ENCODE assay signal across 27 cellular contexts in the genomic region with DNA sequence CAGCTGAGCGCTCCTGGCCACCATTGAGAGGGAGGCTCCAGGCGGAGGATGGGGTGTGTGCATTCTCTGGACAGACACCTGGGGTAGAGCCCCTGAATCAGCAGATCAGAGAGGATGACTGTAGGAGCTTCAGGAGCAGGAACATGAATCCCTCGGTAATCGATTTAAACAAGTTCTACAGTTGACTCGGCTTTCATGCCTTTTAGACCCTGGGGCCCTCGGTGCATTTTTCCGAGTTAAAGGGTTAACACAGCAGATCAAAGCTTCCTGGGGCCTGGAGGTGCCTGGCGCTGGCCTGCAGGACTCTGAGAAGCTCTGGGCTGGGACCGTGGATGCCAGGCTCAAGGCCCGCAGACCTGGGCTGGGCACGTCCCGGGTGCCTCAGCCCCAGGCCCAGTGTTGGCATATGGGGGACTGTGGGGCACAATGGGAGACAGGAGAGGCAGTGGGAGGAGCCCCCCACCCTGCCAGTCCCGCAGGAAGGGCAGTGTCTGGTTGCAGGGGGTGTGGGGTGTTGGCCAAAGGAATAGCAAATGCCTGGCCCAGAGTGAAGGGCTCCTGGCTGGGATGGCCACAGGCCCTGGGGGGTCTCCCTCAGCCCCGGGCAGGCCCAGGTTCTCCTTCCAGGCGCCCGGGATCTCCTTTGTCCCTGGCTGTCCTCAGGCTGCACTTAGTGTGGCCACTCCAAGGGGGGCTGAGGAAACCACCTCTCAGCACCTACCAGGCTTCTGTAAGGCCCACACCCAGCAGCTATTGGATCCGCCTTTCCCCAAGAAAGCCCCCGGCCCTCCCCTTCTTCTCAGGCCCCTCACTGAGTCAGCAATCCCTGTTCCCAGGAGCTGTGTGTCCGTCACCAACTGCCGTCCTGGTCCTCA. TPM values are rescaled to one million over a fixed set of nuclear protein-coding genes. Genes with fewer than 3 reads are reported as not detected.
DNase-seq lines count a peak whose midpoint lies in the region; ATAC-seq, FAIRE-seq and TF ChIP-seq lines count a peak whose summit lies in the region.
"Had no signal": no experiment of that assay in that cellular context is flagged by ENCODE, and none has a peak within 500 bp of the region (broad histone marks: within the 10 kb centered on the region; RNA-seq: fewer than 3 reads in every experiment).

No MANE protein-coding gene starts in this region.

- H2AFZ ChIP-seq in GM23338 (no peak overlapping the region), GM12878 (ENCODE audit: control insufficient read depth, low read depth, low read length) (no peak overlapping the region)
- H2AFZ ChIP-seq: GM23248, hepatocyte had no signal

- no peak for TF ChIP-seq RAD21 in GM12878 (IDR thresholded peaks at IDR 0.05; ENCODE audit: insufficient read depth, low read depth, low read length)

- no peak for TF ChIP-seq EP300 in GM12878 (IDR thresholded peaks at IDR 0.05; ENCODE audit: borderline replicate concordance in 1 of 2, control insufficient read depth in 1 of 2, low read depth in 2 of 2, low read length in 2 of 2)

- RAD21 ChIA-PET in GM12878 (lab: Charles Lee; ENCODE audit: unreplicated experiment): interaction anchor here (1.0 kb wide), 1 partner anchor 149 kb away, joined by 3 read pairs; no protein-coding TSS in a partner anchor

- SMC1A ChIA-PET in GM12878 (lab: Charles Lee; ENCODE audit: uncharacterized antibody, unreplicated experiment): no interaction called here

- H3K36me3 Mint-ChIP-seq in GM23338 (ENCODE audit: low read depth): 0 out of 3 replicates have a peak, but pooled peaks cover 1% of the 10 kb centered on the region
- H3K36me3 Mint-ChIP-seq in neural crest cell (ENCODE audit: low read depth): no peaks in the 10 kb centered on the region
- peaks cover 3% of the 10 kb centered on the region for H3K36me3 Mint-ChIP-seq in activated T-helper 2 cell treated with anti-CD3 and anti-CD28 coated beads, Interferon-gamma antibody, Interleukin-2, Interleukin-4, amounts not matched to agents 10 μg/mL and 5 μg/mL and 100 μg/mL, durations not matched to agents 14 hours and 24 hours and 36 hours (ENCODE audit: low read depth)
- H3K36me3 Mint-ChIP-seq in MCF 10A (ENCODE audit: insufficient read depth, unreplicated experiment): peaks cover 15% of the 10 kb centered on the region
- H3K36me3 Mint-ChIP-seq: activated naive CD4-positive, alpha-beta T cell treated with anti-CD3 and anti-CD28 coated beads, Interleukin-2, amount 50 U/mL, for 24 hours had no signal

- CTCF ChIA-PET in GM12878 (lab: Yijun Ruan, JAX) (no interaction called here), MCF 10A (lab: Yijun Ruan, JAX) (interaction anchor here (0.6 kb wide), 1 partner anchor 1574 kb away, joined by 3 read pairs; no protein-coding TSS in a partner anchor)

- no peak for FAIRE-seq in GM12878 (lab: Jason Lieb, UNC)

- peaks cover 0 to 18% (median 0%) of the 10 kb centered on the region in 11 experiments; a peak in 8 of 22 replicates for H3K27me3 ChIP-seq in BLaER1 treated with 17β-estradiol and CSF1 and Interleukin-3, amounts not matched to agents 10 nM and 100 nM
- H3K27me3 ChIP-seq in GM23338 (ENCODE audit: insufficient read depth): no peaks in the 10 kb centered on the region
- H3K27me3 ChIP-seq in GM12878 (replicated peaks in 1 of 2; ENCODE audit: control insufficient read depth in 2 of 2, insufficient read depth in 2 of 2, low read length in 1 of 2): no peaks in the 10 kb centered on the region
- H3K27me3 ChIP-seq: breast epithelium, gastroesophageal sphincter, hepatocyte, MG63, sigmoid colon, upper lobe of left lung had no signal

- H3K9me3 Mint-ChIP-seq in GM23338: no peaks in the 10 kb centered on the region
- H3K9me3 Mint-ChIP-seq in neural crest cell: no peaks in the 10 kb centered on the region
- H3K9me3 Mint-ChIP-seq in activated T-helper 2 cell treated with anti-CD3 and anti-CD28 coated beads, Interferon-gamma antibody, Interleukin-2, Interleukin-4, amounts not matched to agents 10 μg/mL and 5 μg/mL and 100 μg/mL, durations not matched to agents 14 hours and 24 hours and 36 hours: no peaks in the 10 kb centered on the region
- no peaks in the 10 kb centered on the region for H3K9me3 Mint-ChIP-seq in MCF 10A (ENCODE audit: unreplicated experiment)
- H3K9me3 Mint-ChIP-seq: activated naive CD4-positive, alpha-beta T cell treated with anti-CD3 and anti-CD28 coated beads, Interleukin-2, amount 50 U/mL, for 24 hours; T-helper 2 cell treated with Interferon-gamma antibody and Interleukin-4, amounts not matched to agents 5 μg/mL and 100 μg/mL, for 36 hours had no signal

- no peak overlapping the region for H3K4me3 ChIP-seq in BLaER1 treated with 17β-estradiol and CSF1 and Interleukin-3, amounts not matched to agents 10 nM and 100 nM
- H3K4me3 ChIP-seq in GM23338: no peak overlapping the region
- no peak overlapping the region for H3K4me3 ChIP-seq in GM12878
- H3K4me3 ChIP-seq: breast epithelium, gastroesophageal sphincter, GM23248, hepatocyte, MG63, sigmoid colon, upper lobe of left lung had no signal

- H3K9ac ChIP-seq in BLaER1 treated with 17β-estradiol and CSF1 and Interleukin-3, amounts not matched to agents 10 nM and 100 nM: peak overlapping the region in 1 of 11 experiments; percentile 27; a peak in 1 of 22 replicates
- no peak overlapping the region for H3K9ac ChIP-seq in GM12878 (ENCODE audit: control insufficient read depth, insufficient read depth, low read length)
- H3K9ac ChIP-seq: GM23248 had no signal

- in situ Hi-C loops in GM12878 (cut with MboI): no loop called here

- ATAC-seq in GM23338: no peak; the same call in 2 of the 3 replicates
- no peak for ATAC-seq in GM12878
- ATAC-seq: activated CD4-positive, alpha-beta T cell treated with anti-CD3 and anti-CD28 coated beads for 36 hours; activated CD8-positive, alpha-beta T cell treated with anti-CD3 and anti-CD28 coated beads, Interleukin-2, amount 10 ng/mL, durations not matched to agents 7 days and 5 days; gastroesophageal sphincter had no signal

- H3K9me3 ChIP-seq in BLaER1 treated with 17β-estradiol and CSF1 and Interleukin-3, amounts not matched to agents 10 nM and 100 nM (replicated peaks in 1 of 11): no peaks in the 10 kb centered on the region
- no peaks in the 10 kb centered on the region for H3K9me3 ChIP-seq in GM12878 (replicated peaks; ENCODE audit: control insufficient read depth, insufficient read depth, low read length)
- H3K9me3 ChIP-seq: breast epithelium, gastroesophageal sphincter, MG63, sigmoid colon, upper lobe of left lung had no signal

- WGBS in GM12878 (ENCODE audit: insufficient coverage, insufficient replicate concordance, low lambda C conversion rate, missing lambda C conversion rate): 86% methylated on average over 19 of the region's 20 CpGs

- peak; percentile 19; the same call in 1 of the 2 replicates for TF ChIP-seq POLR2A in GM12878 (IDR thresholded peaks at IDR 0.05; ENCODE audit: low read depth, low read length)

- H3K9me2 ChIP-seq in GM23338 (ENCODE audit: insufficient read depth): no peaks in the 10 kb centered on the region

- H3K27me3 Mint-ChIP-seq in GM23338 (ENCODE audit: insufficient read depth, low read depth, poor library complexity) (peaks cover 12% of the 10 kb centered on the region), neural crest cell (ENCODE audit: low read depth) (no peaks in the 10 kb centered on the region), MCF 10A (ENCODE audit: insufficient read depth, unreplicated experiment) (no peaks in the 10 kb centered on the region)
- no peaks in the 10 kb centered on the region for H3K27me3 Mint-ChIP-seq in activated T-helper 2 cell treated with anti-CD3 and anti-CD28 coated beads, Interferon-gamma antibody, Interleukin-2, Interleukin-4, amounts not matched to agents 10 μg/mL and 5 μg/mL and 100 μg/mL, durations not matched to agents 14 hours and 24 hours and 36 hours (ENCODE audit: low read depth)
- H3K27me3 Mint-ChIP-seq: activated CD4-positive, alpha-beta T cell treated with anti-CD3 and anti-CD28 coated beads for 36 hours; activated naive CD4-positive, alpha-beta T cell treated with anti-CD3 and anti-CD28 coated beads, Interleukin-2, amount 50 U/mL, for 24 hours; progenitor cell of endocrine pancreas had no signal

- POLR2A ChIA-PET in GM12878 (lab: Charles Lee): no interaction called here
- POLR2A ChIA-PET in MCF 10A (lab: Yijun Ruan, JAX): no interaction called here

- DNase-seq in GM23338 (ENCODE audit: low spot score) (no peak), GM12878 (ENCODE audit: low read depth, low spot score) (no peak), neural crest cell (ENCODE audit: low read depth, low spot score) (no peak), MCF 10A (ENCODE audit: unreplicated experiment) (no peak), DMS53 treated with DMSO at 0.1 percent for 48 hours (lab: John Stamatoyannopoulos, UW; ENCODE audit: unreplicated experiment) (no peak)
- DNase-seq in activated T-helper 2 cell treated with anti-CD3 and anti-CD28 coated beads, Interferon-gamma antibody, Interleukin-2, Interleukin-4, amounts not matched to agents 10 μg/mL and 5 μg/mL and 100 μg/mL, durations not matched to agents 14 hours and 24 hours and 36 hours (ENCODE audit: low spot score): no peak
- DNase-seq: activated CD4-positive, alpha-beta T cell treated with anti-CD3 and anti-CD28 coated beads for 36 hours; activated CD8-positive, alpha-beta T cell treated with anti-CD3 and anti-CD28 coated beads, Interleukin-2, amount 10 ng/mL, durations not matched to agents 7 days and 5 days; Calu3; DMS79 treated with DMSO at 0.1 percent for 48 hours; GM23248; KG1; MG63; NCI-H2029; NCI-H526; SHP77 treated with DMSO at 0.1 percent for 48 hours; stimulated activated CD4-positive, alpha-beta T cell treated with anti-CD3 and anti-CD28 coated beads, Interleukin-4, amount 100 ng/mL, for 1 hour had no signal

- H4K20me1 ChIP-seq in BLaER1 treated with 17β-estradiol and CSF1 and Interleukin-3, amounts not matched to agents 10 nM and 100 nM: peaks cover 17 to 77% (median 46%) of the 10 kb centered on the region in 11 experiments; a peak in 21 of 22 replicates
- H4K20me1 ChIP-seq in GM23338 (replicated peaks; ENCODE audit: insufficient read depth) (peaks cover 1% of the 10 kb centered on the region; the same call in 1 of the 2 replicates), GM12878 (ENCODE audit: control insufficient read depth, insufficient read depth) (no peaks in the 10 kb centered on the region)

- H3K4me2 ChIP-seq in BLaER1 treated with 17β-estradiol and CSF1 and Interleukin-3, amounts not matched to agents 10 nM and 100 nM: peak overlapping the region in 8 of 11 experiments; percentile 18 to 46 (median 34); a peak in 13 of 22 replicates
- H3K4me2 ChIP-seq in GM23338: no peak overlapping the region
- no peak overlapping the region for H3K4me2 ChIP-seq in GM12878 (ENCODE audit: control insufficient read depth, insufficient read depth)
- H3K4me2 ChIP-seq: hepatocyte had no signal

- 0 out of 2 replicates have a peak overlapping the region, but pooled peaks have one; percentile 18 for H3K27ac Mint-ChIP-seq in GM23338
- no peak overlapping the region for H3K27ac Mint-ChIP-seq in neural crest cell (ENCODE audit: unreplicated experiment)
- H3K27ac Mint-ChIP-seq in activated T-helper 2 cell treated with anti-CD3 and anti-CD28 coated beads, Interferon-gamma antibody, Interleukin-2, Interleukin-4, amounts not matched to agents 10 μg/mL and 5 μg/mL and 100 μg/mL, durations not matched to agents 14 hours and 24 hours and 36 hours: no peak overlapping the region
- H3K27ac Mint-ChIP-seq in MCF 10A (ENCODE audit: low read depth, unreplicated experiment): no peak overlapping the region
- H3K27ac Mint-ChIP-seq: activated CD4-positive, alpha-beta T cell treated with anti-CD3 and anti-CD28 coated beads for 36 hours; activated CD8-positive, alpha-beta T cell treated with anti-CD3 and anti-CD28 coated beads, Interleukin-2, amount 10 ng/mL, durations not matched to agents 7 days and 5 days; progenitor cell of endocrine pancreas; T-helper 2 cell treated with Interferon-gamma antibody and Interleukin-4, amounts not matched to agents 5 μg/mL and 100 μg/mL, for 36 hours had no signal

- intact Hi-C loops in GM12878 (cut with micrococcal nuclease; ENCODE audit: unreplicated experiment) (no loop called here), MCF 10A (cut with micrococcal nuclease) (no loop called here)
- intact Hi-C loops in activated T-helper 2 cell treated with anti-CD3 and anti-CD28 coated beads, Interferon-gamma antibody, Interleukin-2, Interleukin-4, amounts not matched to agents 10 μg/mL and 5 μg/mL and 100 μg/mL, durations not matched to agents 14 hours and 24 hours and 36 hours (cut with micrococcal nuclease): no loop called here

- BruUV-seq in GM12878 (replicated peaks; lab: Mats Ljungman, UMichigan): no TSS peak
- no TSS peak for BruUV-seq in MCF 10A (replicated peaks; lab: Mats Ljungman, UMichigan)

- H3K4me3 Mint-ChIP-seq in GM23338 (no peak overlapping the region), neural crest cell (peak overlapping the region; percentile 51), MCF 10A (ENCODE audit: unreplicated experiment) (no peak overlapping the region)
- H3K4me3 Mint-ChIP-seq in activated T-helper 2 cell treated with anti-CD3 and anti-CD28 coated beads, Interferon-gamma antibody, Interleukin-2, Interleukin-4, amounts not matched to agents 10 μg/mL and 5 μg/mL and 100 μg/mL, durations not matched to agents 14 hours and 24 hours and 36 hours (ENCODE audit: low read depth): no peak overlapping the region
- H3K4me3 Mint-ChIP-seq: activated CD4-positive, alpha-beta T cell treated with anti-CD3 and anti-CD28 coated beads for 36 hours; activated CD8-positive, alpha-beta T cell treated with anti-CD3 and anti-CD28 coated beads, Interleukin-2, amount 10 ng/mL, durations not matched to agents 7 days and 5 days; activated naive CD4-positive, alpha-beta T cell treated with anti-CD3 and anti-CD28 coated beads, Interleukin-2, amount 50 U/mL, for 24 hours; CD14-positive monocyte; T-helper 2 cell treated with Interferon-gamma antibody and Interleukin-4, amounts not matched to agents 5 μg/mL and 100 μg/mL, for 36 hours had no signal

- 0 out of 22 replicates have a peak overlapping the region, but pooled peaks of 1 of the 11 experiments have one; percentile 34 for H3K27ac ChIP-seq in BLaER1 treated with 17β-estradiol and CSF1 and Interleukin-3, amounts not matched to agents 10 nM and 100 nM
- peak overlapping the region; percentile 39; the same call in 1 of the 2 replicates for H3K27ac ChIP-seq in GM23338 (ENCODE audit: low read depth)
- no peak overlapping the region for H3K27ac ChIP-seq in GM12878 (ENCODE audit: control insufficient read depth, insufficient read depth)
- H3K27ac ChIP-seq: breast epithelium, GM23248, hepatocyte, sigmoid colon had no signal

- no peaks in the 10 kb centered on the region for H3F3A ChIP-seq in GM23338 (replicated peaks; ENCODE audit: low read depth)

- peaks cover 19 to 43% (median 29%) of the 10 kb centered on the region in 11 experiments for H3K36me3 ChIP-seq in BLaER1 treated with 17β-estradiol and CSF1 and Interleukin-3, amounts not matched to agents 10 nM and 100 nM
- no peaks in the 10 kb centered on the region for H3K36me3 ChIP-seq in GM23338 (ENCODE audit: insufficient read depth)
- H3K36me3 ChIP-seq in GM12878 (ENCODE audit: control insufficient read depth in 2 of 2, insufficient read depth in 2 of 2, low read length in 1 of 2): peaks cover 0 to 5% of the 10 kb centered on the region in 2 experiments; a peak in 2 of 4 replicates
- H3K36me3 ChIP-seq: breast epithelium had no signal

- H3K79me2 ChIP-seq in GM23338 (replicated peaks; ENCODE audit: insufficient read depth) (no peaks in the 10 kb centered on the region), GM12878 (ENCODE audit: control insufficient read depth, insufficient read depth, low read length) (no peaks in the 10 kb centered on the region)
- H3K79me2 ChIP-seq: hepatocyte had no signal

- TF ChIP-seq CTCF in GM23338 (conservative IDR thresholded peaks at IDR 0.05; ENCODE audit: low read depth in 2 of 2): no peak
- TF ChIP-seq CTCF in GM12878 (IDR thresholded peaks at IDR 0.05 in 2 of 3, conservative IDR thresholded peaks at IDR 0.05 in 1 of 3; ENCODE audit: control insufficient read depth in 2 of 3, extremely low read depth in 1 of 3, insufficient read depth in 1 of 3, low read depth in 3 of 3, low read length in 3 of 3): no peak
- TF ChIP-seq CTCF in neural crest cell (conservative IDR thresholded peaks at IDR 0.05): no peak
- TF ChIP-seq CTCF in MCF 10A (IDR thresholded peaks at IDR 0.05; ENCODE audit: unreplicated experiment): no peak

- peaks cover 22 to 79% (median 72%) of the 10 kb centered on the region in 10 experiments for H3K4me1 ChIP-seq in BLaER1 treated with 17β-estradiol and CSF1 and Interleukin-3, amounts not matched to agents 10 nM and 100 nM
- H3K4me1 ChIP-seq in GM23338 (ENCODE audit: insufficient read depth): no peaks in the 10 kb centered on the region
- no peaks in the 10 kb centered on the region for H3K4me1 ChIP-seq in GM12878 (ENCODE audit: control insufficient read depth, insufficient read depth, low read length)

- no peaks in the 10 kb centered on the region; the same call in 2 of the 3 replicates for H3K4me1 Mint-ChIP-seq in GM23338
- H3K4me1 Mint-ChIP-seq in neural crest cell: peaks cover 5% of the 10 kb centered on the region
- H3K4me1 Mint-ChIP-seq in activated T-helper 2 cell treated with anti-CD3 and anti-CD28 coated beads, Interferon-gamma antibody, Interleukin-2, Interleukin-4, amounts not matched to agents 10 μg/mL and 5 μg/mL and 100 μg/mL, durations not matched to agents 14 hours and 24 hours and 36 hours (ENCODE audit: low read depth): no peaks in the 10 kb centered on the region
- H3K4me1 Mint-ChIP-seq in MCF 10A (ENCODE audit: insufficient read depth, unreplicated experiment): no peaks in the 10 kb centered on the region
- H3K4me1 Mint-ChIP-seq: activated CD4-positive, alpha-beta T cell treated with anti-CD3 and anti-CD28 coated beads for 36 hours; activated naive CD4-positive, alpha-beta T cell treated with anti-CD3 and anti-CD28 coated beads, Interleukin-2, amount 50 U/mL, for 24 hours; CD14-positive monocyte had no signal

RNA-seq across cellular contexts. Expression of a gene that starts 40.1 kb away (rescaled TPM):
- total RNA-seq in GM23338 (2014; rRNA removed; shearing (Covaris generic)): 36.3 and 41.5 TPM in 2 replicates
- polyA plus RNA-seq in GM23338 (2016; fragmentation: Nextera tagmentation; extraction: Ambion mirVana): 46.9 and 48.0 TPM in 2 replicates
- total RNA-seq in GM12878 (2013; cell fraction: nucleolus; rRNA removed): 6.2 and 8.6 TPM in 2 replicates
- 39.4 and 40.2 TPM in 2 replicates for total RNA-seq in GM12878 (2014; rRNA removed)
- total RNA-seq in GM12878 (2014; rRNA removed; fragmentation: Illumina TruSeq; extraction: Trizol): 17.0 and 18.0 TPM in 2 replicates
- total RNA-seq in GM12878 (2021): 81.3 and 83.2 TPM in 2 replicates
- 6.3 TPM for polyA plus RNA-seq in GM12878 (2011; ENCODE audit: low read depth)
- polyA plus RNA-seq in GM12878 (2011; rRNA removed): 14.8 and 27.7 TPM in 2 replicates
- polyA plus RNA-seq in GM12878 (2011; cell fraction: cytosol; rRNA removed): 32.2 and 59.0 TPM in 2 replicates
- polyA plus RNA-seq in GM12878 (2011; cell fraction: nucleus; rRNA removed): 33.4 and 49.2 TPM in 2 replicates
- 22.6 and 22.7 TPM in 2 replicates for polyA plus RNA-seq in GM12878 (2012)
- polyA plus RNA-seq in GM12878 (2014; fragmentation: Illumina TruSeq; extraction: Trizol): 1.7 and 5.9 TPM in 2 replicates
- polyA plus RNA-seq in GM12878 (2014; fragmentation: Nextera tagmentation; extraction: Ambion mirVana): 1 to 10 TPM in 1 of 2 experiments, under 1 TPM in 1; 0.69 to 5.5 TPM
- 53.6 and 62.2 TPM in 2 replicates for polyA plus RNA-seq in GM12878 (2014; rRNA removed)
- 10 to 100 TPM; 69.2 to 75.5 TPM for polyA plus RNA-seq in GM12878 (2016; fragmentation: Nextera tagmentation; extraction: Ambion mirVana)
- polyA minus RNA-seq in GM12878 (2011; rRNA and poly(A)+ RNA removed): 10.2 and 16.9 TPM in 2 replicates
- 12.4 and 18.7 TPM in 2 replicates for polyA minus RNA-seq in GM12878 (2011; cell fraction: cytosol; rRNA and poly(A)+ RNA removed)
- 2.8 and 6.0 TPM in 2 replicates for polyA minus RNA-seq in GM12878 (2011; cell fraction: nucleus; rRNA and poly(A)+ RNA removed)
- total RNA-seq in neural crest cell: 40.5 and 42.3 TPM in 2 replicates
- total RNA-seq in activated T-helper 2 cell treated with anti-CD3 and anti-CD28 coated beads, Interferon-gamma antibody, Interleukin-2, Interleukin-4, amounts not matched to agents 10 μg/mL and 5 μg/mL and 100 μg/mL, durations not matched to agents 14 hours and 24 hours and 36 hours: 65.8 and 72.6 TPM in 2 replicates
- total RNA-seq in MCF 10A (2022): 40.4 and 58.7 TPM in 2 replicates

RNA-seq across cellular contexts. Expression of a gene that starts 59.2 kb away (rescaled TPM):
- 0.63 TPM in 1 of 2 replicates, not detected in the other for total RNA-seq in GM23338 (2014; rRNA removed; shearing (Covaris generic))
- polyA plus RNA-seq in GM23338 (2016; fragmentation: Nextera tagmentation; extraction: Ambion mirVana) (0.40 and 0.44 TPM in 2 replicates), GM12878 (2011; rRNA removed) (31.3 and 57.2 TPM in 2 replicates), GM12878 (2014; fragmentation: Illumina TruSeq; extraction: Trizol) (17.2 and 38.7 TPM in 2 replicates), GM12878 (2014; fragmentation: Nextera tagmentation; extraction: Ambion mirVana) (10 to 100 TPM in 1 of 2 experiments, 1 to 10 TPM in 1; 8.0 to 19.8 TPM), GM12878 (2014; rRNA removed) (60.6 and 67.5 TPM in 2 replicates), GM12878 (2016; fragmentation: Nextera tagmentation; extraction: Ambion mirVana) (100 to 1,000 TPM; 120 to 128 TPM)
- 316 and 431 TPM in 2 replicates for total RNA-seq in GM12878 (2013; cell fraction: nucleolus; rRNA removed)
- total RNA-seq in GM12878 (2014; rRNA removed) (85.3 and 101 TPM in 2 replicates), GM12878 (2014; rRNA removed; fragmentation: Illumina TruSeq; extraction: Trizol) (25.2 and 31.3 TPM in 2 replicates), GM12878 (2021) (162 and 172 TPM in 2 replicates), neural crest cell (0.84 and 0.89 TPM in 2 replicates), MCF 10A (2022) (24.8 and 29.3 TPM in 2 replicates)
- polyA plus RNA-seq in GM12878 (2011; ENCODE audit: low read depth): 46.7 TPM
- 131 and 135 TPM in 2 replicates for polyA plus RNA-seq in GM12878 (2011; cell fraction: cytosol; rRNA removed)
- 271 and 308 TPM in 2 replicates for polyA plus RNA-seq in GM12878 (2011; cell fraction: nucleus; rRNA removed)
- polyA plus RNA-seq in GM12878 (2012): 78.4 and 88.1 TPM in 2 replicates
- 34.5 and 84.6 TPM in 2 replicates for polyA minus RNA-seq in GM12878 (2011; rRNA and poly(A)+ RNA removed)
- 49.2 and 68.0 TPM in 2 replicates for polyA minus RNA-seq in GM12878 (2011; cell fraction: cytosol; rRNA and poly(A)+ RNA removed)
- 58.9 and 82.0 TPM in 2 replicates for polyA minus RNA-seq in GM12878 (2011; cell fraction: nucleus; rRNA and poly(A)+ RNA removed)
- total RNA-seq in activated T-helper 2 cell treated with anti-CD3 and anti-CD28 coated beads, Interferon-gamma antibody, Interleukin-2, Interleukin-4, amounts not matched to agents 10 μg/mL and 5 μg/mL and 100 μg/mL, durations not matched to agents 14 hours and 24 hours and 36 hours: 210 and 212 TPM in 2 replicates

Comparison
In these comparisons a context has a peak if more than half of its experiments do, and no peak if none do; other contexts are left out.
1. H3K4me2 ChIP-seq: peak in BLaER1 treated with 17β-estradiol and CSF1 and Interleukin-3, amounts not matched to agents 10 nM and 100 nM (8 of 11); none in GM23338 (single experiment) and GM12878 (single experiment).
2. RNA of a gene that starts 59.2 kb away (total RNA-seq): 210 to 212 TPM in activated T-helper 2 cell treated with anti-CD3 and anti-CD28 coated beads, Interferon-gamma antibody, Interleukin-2, Interleukin-4, amounts not matched to agents 10 μg/mL and 5 μg/mL and 100 μg/mL, durations not matched to agents 14 hours and 24 hours and 36 hours, 25.2 to 431 TPM in GM12878 and 24.8 to 29.3 TPM in MCF 10A; 0.84 to 0.89 TPM in neural crest cell and 0.63 TPM in GM23338; every median in the first group is over 10 times any median in the second.